ENCODE assay signal across 8 cellular contexts in the genomic region with DNA sequence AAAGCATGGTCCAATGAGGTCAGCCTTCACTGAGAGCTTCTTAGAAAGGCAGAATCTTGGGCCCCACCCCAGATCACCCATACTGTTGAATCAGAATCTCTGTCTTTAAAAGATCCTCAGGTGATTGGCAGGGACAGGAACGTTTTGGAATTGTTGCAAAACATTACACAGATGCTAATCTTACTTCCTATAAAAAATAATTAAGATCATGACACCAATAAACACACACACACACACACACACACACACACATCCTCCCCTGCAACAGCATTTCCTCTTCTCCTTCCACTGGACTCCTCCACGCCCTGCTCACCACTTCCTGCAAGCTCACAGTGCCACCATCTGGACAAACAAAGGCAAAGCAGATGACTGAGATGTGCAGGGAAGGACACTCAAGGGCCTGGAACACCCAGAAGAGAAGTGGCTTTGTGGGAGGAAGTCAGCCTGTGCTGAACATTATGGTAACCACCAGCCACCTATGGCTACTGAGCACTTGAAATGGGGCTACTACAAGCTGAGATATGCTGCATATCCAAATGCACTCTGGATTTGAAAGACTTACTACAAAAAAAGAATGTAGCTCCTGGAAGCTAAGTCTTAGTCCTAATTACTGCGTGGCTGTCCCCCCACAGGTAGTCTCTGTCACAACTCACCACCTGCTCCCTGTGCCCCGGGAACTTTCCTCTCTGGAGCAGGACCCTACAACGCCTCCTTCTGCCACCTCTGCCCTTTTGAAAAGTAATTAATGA.
A peak's percentile ranks its signal among the peaks of the same experiment; 100 is the strongest.
DNase-seq lines count a peak whose midpoint lies in the region; ATAC-seq, FAIRE-seq and TF ChIP-seq lines count a peak whose summit lies in the region.

No MANE protein-coding gene starts in this region.

- 26% methylated on average over 5 of the region's 5 CpGs for WGBS in mammary epithelial cell (ENCODE audit: low coverage, missing lambda C conversion rate)

- H3K27ac ChIP-seq in WERI-Rb-1 = no peak overlapping the region
- H3K27ac ChIP-seq in mammary epithelial cell (ENCODE audit: insufficient read depth, low read depth, low read length) = no peak overlapping the region
- H3K27ac ChIP-seq in keratinocyte (ENCODE audit: control insufficient read depth, insufficient read depth, low read length) = no peak overlapping the region

- CTCF ChIA-PET in mammary epithelial cell (lab: Charles Lee; ENCODE audit: low non-redundant PET) = interaction anchor here (0.6 kb wide), 1 partner anchor 990 kb away, joined by 3 read pairs; no protein-coding TSS in a partner anchor

- ATAC-seq in GM18909 (IDR thresholded peaks at IDR 0.05; ENCODE audit: poor library complexity, unreplicated experiment) (peak; percentile 87), HG03159 (IDR thresholded peaks at IDR 0.05; ENCODE audit: unreplicated experiment) (peak; percentile 81)

- H3K4me3 ChIP-seq in WERI-Rb-1 (ENCODE audit: low read depth, low read length) (no peak overlapping the region), mammary epithelial cell (replicated peaks in 1 of 3; ENCODE audit: insufficient read depth in 1 of 3, low read depth in 2 of 3, low read length in 3 of 3) (no peak overlapping the region), keratinocyte (ENCODE audit: control insufficient read depth in 2 of 3, extremely low read depth in 1 of 3, insufficient read depth in 2 of 3, low read depth in 1 of 3, low read length in 3 of 3) (no peak overlapping the region)

- no peaks in the 10 kb centered on the region for H3K36me3 ChIP-seq in WERI-Rb-1
- no peaks in the 10 kb centered on the region for H3K36me3 ChIP-seq in mammary epithelial cell (ENCODE audit: insufficient read depth, low read length)
- H3K36me3 ChIP-seq in keratinocyte (ENCODE audit: control insufficient read depth in 2 of 2, extremely low read depth in 1 of 2, insufficient read depth in 2 of 2, low read length in 2 of 2) = no peaks in the 10 kb centered on the region

- no peaks in the 10 kb centered on the region for H3K9me1 ChIP-seq in keratinocyte (ENCODE audit: control insufficient read depth, extremely low read depth, insufficient read depth, low read length)

- DNase-seq in AG20443 (ENCODE audit: low spot score) (peak; percentile 95), NCI-H2196 (lab: John Stamatoyannopoulos, UW; ENCODE audit: unreplicated experiment) (peak; percentile 88), WERI-Rb-1 (peak; percentile 80), mammary epithelial cell (peak; percentile 81), keratinocyte (ENCODE audit: low read depth, low spot score) (peak; percentile 64)
- peak; percentile 67 for DNase-seq in stimulated activated CD4-positive, alpha-beta T cell treated with anti-CD3 and anti-CD28 coated beads, Interleukin-2, amount 100 ng/mL, for 4 hours (ENCODE audit: low read depth)

- no TSS peak for BruUV-seq in mammary epithelial cell (replicated peaks; lab: Mats Ljungman, UMichigan)

- intact Hi-C loops in mammary epithelial cell (cut with micrococcal nuclease) = loop anchor here (1.0 to 2.0 kb wide), 5 partner anchors 24 to 1012 kb away; no protein-coding TSS in a partner anchor

- H3K9ac ChIP-seq in mammary epithelial cell (ENCODE audit: insufficient read depth, low read length) = no peak overlapping the region
- no peak overlapping the region for H3K9ac ChIP-seq in keratinocyte (ENCODE audit: control insufficient read depth, extremely low read depth, insufficient read depth, low read length)

- no peaks in the 10 kb centered on the region for H3K9me3 ChIP-seq in WERI-Rb-1 (ENCODE audit: severe bottlenecking)
- no peaks in the 10 kb centered on the region for H3K9me3 ChIP-seq in mammary epithelial cell (replicated peaks; ENCODE audit: insufficient read depth, low read length)
- H3K9me3 ChIP-seq in keratinocyte (ENCODE audit: control insufficient read depth, low read depth, low read length) = no peaks in the 10 kb centered on the region

- H3K79me2 ChIP-seq in mammary epithelial cell (ENCODE audit: insufficient read depth, low read length) = no peaks in the 10 kb centered on the region
- no peaks in the 10 kb centered on the region for H3K79me2 ChIP-seq in keratinocyte (ENCODE audit: control insufficient read depth, insufficient read depth, low read length)

- in situ Hi-C loops in mammary epithelial cell (cut with MboI; ENCODE audit: low sequenced_read_pairs in 2 of 2) = loop anchor here (5.0 to 25.0 kb wide), 2 partner anchors 164 to 984 kb away; no protein-coding TSS in a partner anchor

- dilution Hi-C loops in mammary epithelial cell (cut with HindIII; ENCODE audit: low sequenced_read_pairs) = loop anchor here (25.0 kb wide), 1 partner anchor 159 kb away; a partner anchor contains a TSS
- dilution Hi-C loops in keratinocyte (cut with MboI; ENCODE audit: extremely low pct_ligation_motif_present, low sequenced_read_pairs) = loop anchor here (25.0 kb wide), 1 partner anchor 159 kb away; a partner anchor contains a TSS

- H3K4me2 ChIP-seq in mammary epithelial cell (ENCODE audit: insufficient read depth, low read depth, low read length) (no peak overlapping the region), keratinocyte (ENCODE audit: control insufficient read depth, extremely low read depth, insufficient read depth, low read depth, low read length) (no peak overlapping the region)

- peak; percentile 88 for TF ChIP-seq CTCF in WERI-Rb-1 (IDR thresholded peaks at IDR 0.05; ENCODE audit: low read depth, low read length)
- peak; percentile 93 to 96 for TF ChIP-seq CTCF in mammary epithelial cell (conservative IDR thresholded peaks at IDR 0.05 in 1 of 2, IDR thresholded peaks at IDR 0.05 in 1 of 2; ENCODE audit: extremely low read depth in 1 of 2, insufficient read depth in 1 of 2, low read depth in 1 of 2, low read length in 2 of 2)
- peak; percentile 81 to 98 (median 98) for TF ChIP-seq CTCF in keratinocyte (optimal IDR thresholded peaks at IDR 0.05 in 1 of 3, IDR thresholded peaks at IDR 0.05 in 1 of 3, conservative IDR thresholded peaks at IDR 0.05 in 1 of 3; ENCODE audit: extremely low read depth in 1 of 3, insufficient read depth in 2 of 3, low read length in 3 of 3)

- H3K27me3 ChIP-seq in WERI-Rb-1 (ENCODE audit: insufficient read depth, low read depth, severe bottlenecking) (no peaks in the 10 kb centered on the region), mammary epithelial cell (ENCODE audit: insufficient read depth, low read length) (no peaks in the 10 kb centered on the region), keratinocyte (ENCODE audit: control insufficient read depth, extremely low read depth, insufficient read depth, low read length) (no peaks in the 10 kb centered on the region)

- H4K20me1 ChIP-seq in mammary epithelial cell (ENCODE audit: insufficient read depth, low read length) = no peaks in the 10 kb centered on the region
- no peaks in the 10 kb centered on the region for H4K20me1 ChIP-seq in keratinocyte (ENCODE audit: control insufficient read depth, extremely low read depth, insufficient read depth, low read length)

- FAIRE-seq in keratinocyte (lab: Jason Lieb, UNC) = peak; percentile 90

- H2AFZ ChIP-seq in mammary epithelial cell (ENCODE audit: low read depth, low read length) = peak overlapping the region; percentile 14
- H2AFZ ChIP-seq in keratinocyte (ENCODE audit: control insufficient read depth, low read length) = no peak overlapping the region

- H3K4me1 ChIP-seq in mammary epithelial cell (ENCODE audit: insufficient read depth, low read length) (no peaks in the 10 kb centered on the region), keratinocyte (ENCODE audit: control insufficient read depth, extremely low read depth, insufficient read depth, low read length) (no peaks in the 10 kb centered on the region)
